Comparison of ENCODE assay signal across 2 cellular contexts in genomic region chr16:70692130-70692470, GRCh38.
TF ChIP-seq lines count a peak whose summit lies in the region.

No MANE protein-coding gene starts in this region.

TF ChIP-seq in SK-N-SH, 30 proteins besides CTCF, POLR2A, EP300 and RAD21:
- TF ChIP-seq REST (IDR thresholded peaks at IDR 0.05; ENCODE audit: low read depth, low read length) (no peak), NFIC (IDR thresholded peaks at IDR 0.05; ENCODE audit: borderline replicate concordance) (no peak), TAF1 (IDR thresholded peaks at IDR 0.05; ENCODE audit: borderline replicate concordance, low read depth, low read length) (no peak), MAX (IDR thresholded peaks at IDR 0.05; ENCODE audit: low read depth) (no peak), USF2 (IDR thresholded peaks at IDR 0.05; ENCODE audit: borderline replicate concordance, low read depth, low read length) (no peak), SIN3A (IDR thresholded peaks at IDR 0.05; ENCODE audit: borderline replicate concordance, low read depth, low read length) (no peak), MXI1 (IDR thresholded peaks at IDR 0.05; ENCODE audit: low read depth, low read length) (no peak), FOXM1 (IDR thresholded peaks at IDR 0.05; ENCODE audit: low read depth) (no peak), PBX3 (IDR thresholded peaks at IDR 0.05) (no peak)

TF ChIP-seq in SK-N-SH treated with all-trans-retinoic acid at 6 μM for 48 hours, 23 proteins besides CTCF, POLR2A, EP300 and RAD21:
- TF ChIP-seq ESRRG (CRISPR knock-in tag; IDR thresholded peaks at IDR 0.05): no peak
- TF ChIP-seq ZNF565 (CRISPR knock-in tag; conservative IDR thresholded peaks at IDR 0.05; ENCODE audit: low read depth): no peak
- TF ChIP-seq ZC3H10 (CRISPR knock-in tag; IDR thresholded peaks at IDR 0.05): no peak
- no peak for TF ChIP-seq SNAI2 (CRISPR knock-in tag; IDR thresholded peaks at IDR 0.05)
- TF ChIP-seq POU6F1 (CRISPR knock-in tag; IDR thresholded peaks at IDR 0.05; ENCODE audit: borderline replicate concordance, low read depth): no peak
- no peak for TF ChIP-seq TOX (CRISPR knock-in tag; IDR thresholded peaks at IDR 0.05; ENCODE audit: borderline replicate concordance)
- TF ChIP-seq ISL1 (CRISPR knock-in tag; IDR thresholded peaks at IDR 0.05): no peak
- no peak for TF ChIP-seq PATZ1 (CRISPR knock-in tag; IDR thresholded peaks at IDR 0.05; ENCODE audit: borderline replicate concordance)
- TF ChIP-seq ZFP3 (CRISPR knock-in tag; IDR thresholded peaks at IDR 0.05): no peak
